Comparison of ENCODE assay signal across 9 cellular contexts in the genomic region with DNA sequence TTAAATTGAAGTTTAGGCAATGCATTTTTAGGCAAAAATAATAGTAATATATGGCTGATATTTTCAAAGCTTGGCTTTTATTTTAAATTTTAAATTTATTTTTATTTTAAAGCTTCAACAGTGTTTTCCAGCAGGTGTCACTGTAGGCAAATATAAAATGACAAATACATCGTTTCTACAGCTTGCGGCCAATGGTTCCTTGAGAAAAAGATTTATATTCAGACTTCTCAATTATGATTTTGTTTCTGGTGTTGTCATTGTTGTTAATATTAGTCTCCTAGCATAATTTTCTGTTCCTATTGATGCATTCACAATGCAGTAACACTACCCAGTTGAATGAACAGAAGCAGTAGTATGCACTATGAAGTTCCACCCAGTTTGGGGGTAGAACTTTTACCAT.
A peak's percentile ranks its signal among the peaks of the same experiment; 100 is the strongest.
DNase-seq lines count a peak whose midpoint lies in the region; ATAC-seq and TF ChIP-seq lines count a peak whose summit lies in the region.
"Had no signal": no experiment of that assay in that cellular context is flagged by ENCODE, and none has a peak within 500 bp of the region (broad histone marks: within the 10 kb centered on the region; RNA-seq: fewer than 3 reads in every experiment).

No MANE protein-coding gene starts in this region.

- peaks cover 8% of the 10 kb centered on the region for H3K27me3 Mint-ChIP-seq in osteocyte (ENCODE audit: unreplicated experiment)

- no peaks in the 10 kb centered on the region for H3K9me3 Mint-ChIP-seq in osteocyte (ENCODE audit: unreplicated experiment)
- H3K9me3 Mint-ChIP-seq: T-helper 1 cell treated with Interleukin-12 subunit alpha and Interleukin-12 subunit beta and Interleukin-4 antibody, amounts not matched to agents 30 μg/mL and 1 μg/mL, for 36 hours had no signal

- no peak overlapping the region for H3K4me3 Mint-ChIP-seq in osteocyte (ENCODE audit: unreplicated experiment)
- H3K4me3 Mint-ChIP-seq: T-helper 1 cell treated with Interleukin-12 subunit alpha and Interleukin-12 subunit beta and Interleukin-4 antibody, amounts not matched to agents 30 μg/mL and 1 μg/mL, for 36 hours had no signal

- H3K27ac Mint-ChIP-seq in osteocyte (ENCODE audit: unreplicated experiment), result no peak overlapping the region
- H3K27ac Mint-ChIP-seq: T-helper 1 cell treated with Interleukin-12 subunit alpha and Interleukin-12 subunit beta and Interleukin-4 antibody, amounts not matched to agents 30 μg/mL and 1 μg/mL, for 36 hours had no signal

- no peak overlapping the region for H3K4me3 ChIP-seq in choroid plexus epithelial cell (ENCODE audit: low read depth, low read length)

- peak; percentile 8 for DNase-seq in HEK293T (ENCODE audit: extremely low spot score)
- peak; percentile 3 for DNase-seq in NCI-H2171 (lab: John Stamatoyannopoulos, UW)
- DNase-seq in choroid plexus epithelial cell (ENCODE audit: low read depth), result peak; percentile 60
- DNase-seq in osteocyte (ENCODE audit: extremely low spot score, unreplicated experiment), result no peak
- DNase-seq in stimulated activated CD8-positive, alpha-beta memory T cell treated with anti-CD3 and anti-CD28 coated beads, Interleukin-4, amount 100 ng/mL, for 48 hours, result no peak
- DNase-seq in activated CD4-positive, alpha-beta T cell treated with anti-CD3 and anti-CD28 coated beads, Interleukin-2, amount 50 U/mL, for 1 hour, result no peak
- DNase-seq: H7 had no signal

- ATAC-seq in HG02642 (IDR thresholded peaks at IDR 0.05; ENCODE audit: poor library complexity, unreplicated experiment), result no peak

- TF ChIP-seq CTCF in choroid plexus epithelial cell (conservative IDR thresholded peaks at IDR 0.05; ENCODE audit: low read depth, low read length), result peak; percentile 49
- peak; percentile 52 for TF ChIP-seq CTCF in osteocyte (IDR thresholded peaks at IDR 0.05)

- CTCF ChIA-PET in HEK293T (lab: Yijun Ruan, JAX), result interaction anchor here (0.7 to 1.2 kb wide), 4 partner anchors 8 to 491 kb away, joined by 4 to 8 read pairs (median 4); no protein-coding TSS in a partner anchor

- H3K4me1 Mint-ChIP-seq in osteocyte (ENCODE audit: unreplicated experiment), result no peaks in the 10 kb centered on the region

- POLR2A ChIA-PET in HEK293T (lab: Yijun Ruan, JAX), result no interaction called here

- no peaks in the 10 kb centered on the region for H3K36me3 Mint-ChIP-seq in osteocyte (ENCODE audit: unreplicated experiment)

TF ChIP-seq in HEK293T, 16 proteins besides CTCF, POLR2A, EP300 and RAD21:
- TF ChIP-seq CTBP1 (IDR thresholded peaks at IDR 0.05; ENCODE audit: borderline replicate concordance) (no peak), FOXM1 (IDR thresholded peaks at IDR 0.05; ENCODE audit: borderline replicate concordance) (no peak), SP1 (IDR thresholded peaks at IDR 0.05) (no peak), L3MBTL2 (conservative IDR thresholded peaks at IDR 0.05) (no peak), HDGF (IDR thresholded peaks at IDR 0.05; ENCODE audit: borderline replicate concordance) (no peak), LEF1 (IDR thresholded peaks at IDR 0.05; ENCODE audit: borderline replicate concordance) (no peak), SUZ12 (IDR thresholded peaks at IDR 0.05) (no peak), NFRKB (IDR thresholded peaks at IDR 0.05) (no peak), FOXK2 (IDR thresholded peaks at IDR 0.05) (no peak), ZNF384 (IDR thresholded peaks at IDR 0.05) (no peak), FOXA1 (IDR thresholded peaks at IDR 0.05) (no peak), TARDBP (IDR thresholded peaks at IDR 0.05) (no peak), ARNT (IDR thresholded peaks at IDR 0.05) (no peak), ELF4 (IDR thresholded peaks at IDR 0.05) (no peak), BHLHE40 (IDR thresholded peaks at IDR 0.05; ENCODE audit: borderline replicate concordance) (no peak)
- TF ChIP-seq, protein P1, sequence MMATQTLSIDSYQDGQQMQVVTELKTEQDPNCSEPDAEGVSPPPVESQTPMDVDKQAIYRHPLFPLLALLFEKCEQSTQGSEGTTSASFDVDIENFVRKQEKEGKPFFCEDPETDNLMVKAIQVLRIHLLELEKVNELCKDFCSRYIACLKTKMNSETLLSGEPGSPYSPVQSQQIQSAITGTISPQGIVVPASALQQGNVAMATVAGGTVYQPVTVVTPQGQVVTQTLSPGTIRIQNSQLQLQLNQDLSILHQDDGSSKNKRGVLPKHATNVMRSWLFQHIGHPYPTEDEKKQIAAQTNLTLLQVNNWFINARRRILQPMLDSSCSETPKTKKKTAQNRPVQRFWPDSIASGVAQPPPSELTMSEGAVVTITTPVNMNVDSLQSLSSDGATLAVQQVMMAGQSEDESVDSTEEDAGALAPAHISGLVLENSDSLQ (IDR thresholded peaks at IDR 0.05), result no peak

Comparison
In these comparisons a context has a peak if more than half of its experiments do, and no peak if none do; other contexts are left out.
1. DNase-seq: peak in HEK293T (single experiment), NCI-H2171 (single experiment) and choroid plexus epithelial cell (single experiment); none in osteocyte (single experiment), stimulated activated CD8-positive, alpha-beta memory T cell treated with anti-CD3 and anti-CD28 coated beads, Interleukin-4, amount 100 ng/mL, for 48 hours (single experiment) and activated CD4-positive, alpha-beta T cell treated with anti-CD3 and anti-CD28 coated beads, Interleukin-2, amount 50 U/mL, for 1 hour (single experiment).